ENCODE assay signal across 8 cellular contexts in the genomic region with DNA sequence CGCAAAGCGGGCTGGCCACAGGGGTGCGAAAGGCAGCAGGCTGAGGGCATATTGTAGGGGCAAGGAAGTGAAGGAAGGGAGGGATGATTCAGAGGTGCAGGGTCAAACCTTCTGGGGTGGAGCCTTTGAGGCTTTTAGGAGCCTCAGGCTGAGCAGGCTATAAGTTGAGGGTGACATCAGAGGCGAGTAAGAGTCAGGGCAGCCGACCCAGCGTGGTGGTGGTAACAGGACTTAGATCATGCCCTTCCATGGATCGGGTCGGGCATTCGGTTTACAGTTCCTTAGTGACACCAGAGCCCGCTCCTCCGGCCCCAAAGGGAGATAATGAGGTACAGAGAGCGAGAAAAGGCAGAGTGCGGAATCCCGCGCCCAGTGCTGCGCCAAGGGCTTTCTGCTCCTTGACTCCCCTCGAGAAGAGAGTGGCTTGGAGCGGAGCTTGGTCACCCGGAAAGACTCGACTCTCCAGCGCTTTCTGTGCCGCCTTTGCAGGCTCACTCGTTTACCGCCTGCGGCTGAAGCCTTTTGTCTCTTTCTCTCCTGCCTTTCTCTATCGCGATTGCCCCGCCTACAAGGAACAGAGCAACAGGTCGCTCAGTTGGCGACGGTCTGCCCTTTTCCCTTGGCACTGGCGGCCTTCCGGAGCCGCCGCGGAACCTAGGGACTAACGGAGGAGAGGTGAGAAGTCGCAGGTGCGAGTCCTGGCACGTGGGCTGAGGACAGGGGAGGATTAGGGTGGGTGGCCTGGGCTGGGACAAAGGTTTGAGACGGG. TPM values are rescaled to one million over a fixed set of nuclear protein-coding genes. Genes with fewer than 3 reads are reported as not detected.
A peak's percentile ranks its signal among the peaks of the same experiment; 100 is the strongest.
DNase-seq lines count a peak whose midpoint lies in the region; ATAC-seq and TF ChIP-seq lines count a peak whose summit lies in the region.

No MANE protein-coding gene starts in this region.

- H3K4me1 ChIP-seq in tibial nerve (peaks cover 0 to 50% (median 25%) of the 10 kb centered on the region in 4 donors), sigmoid colon (peaks cover 0 to 45% (median 38%) of the 10 kb centered on the region in 4 donors)

- peaks cover 0 to 10% (median 0%) of the 10 kb centered on the region in 3 donors for H3K36me3 ChIP-seq in tibial nerve
- H3K36me3 ChIP-seq in sigmoid colon = peaks cover 0 to 8% (median 0%) of the 10 kb centered on the region in 4 donors

- no peak for TF ChIP-seq EP300 in tibial nerve (IDR thresholded peaks at IDR 0.05)
- no peak for TF ChIP-seq EP300 in sigmoid colon (IDR thresholded peaks at IDR 0.05)

- peak; percentile 81 for ATAC-seq in activated naive CD8-positive, alpha-beta T cell treated with anti-CD3 and anti-CD28 coated beads, Interleukin-2, amount 50 U/mL, for 24 hours
- peak; percentile 16 for ATAC-seq in left colon
- no peak for ATAC-seq in GM21390 (IDR thresholded peaks at IDR 0.05; ENCODE audit: unreplicated experiment)

- H3K9me3 Mint-ChIP-seq in activated naive CD8-positive, alpha-beta T cell treated with anti-CD3 and anti-CD28 coated beads, Interleukin-2, amount 50 U/mL, for 24 hours = no peaks in the 10 kb centered on the region

- peak; percentile 54 for DNase-seq in AG08396 (ENCODE audit: low spot score)
- DNase-seq in HFF-Myc (ENCODE audit: extremely low read depth, low read depth) = no peak
- DNase-seq in activated naive CD8-positive, alpha-beta T cell treated with anti-CD3 and anti-CD28 coated beads, Interleukin-2, amount 50 U/mL, for 24 hours = peak; percentile 37
- peak in 1 of 2 donors; percentile 22 for DNase-seq in left colon
- no peak for DNase-seq in tibial nerve (ENCODE audit: low spot score in 2 of 2)
- no peak for DNase-seq in NCI-H1105 treated with DMSO at 0.1 percent for 48 hours (lab: John Stamatoyannopoulos, UW)
- no peak for DNase-seq in sigmoid colon

- H3K4me1 Mint-ChIP-seq in activated naive CD8-positive, alpha-beta T cell treated with anti-CD3 and anti-CD28 coated beads, Interleukin-2, amount 50 U/mL, for 24 hours = peaks cover 38% of the 10 kb centered on the region

- H3K9me3 ChIP-seq in tibial nerve (no peaks in the 10 kb centered on the region), sigmoid colon (no peaks in the 10 kb centered on the region)

- H3K4me3 ChIP-seq in HFF-Myc (replicated peaks; ENCODE audit: low read depth, low read length) = peak overlapping the region; percentile 36
- peak overlapping the region; percentile 5 to 43 (median 28) for H3K4me3 ChIP-seq in tibial nerve
- peak overlapping the region in 2 of 4 donors; percentile 36 to 44 for H3K4me3 ChIP-seq in sigmoid colon

- no peaks in the 10 kb centered on the region for H3K36me3 Mint-ChIP-seq in activated naive CD8-positive, alpha-beta T cell treated with anti-CD3 and anti-CD28 coated beads, Interleukin-2, amount 50 U/mL, for 24 hours (ENCODE audit: low read depth)

- peak overlapping the region; percentile 9 for H3K27ac Mint-ChIP-seq in activated naive CD8-positive, alpha-beta T cell treated with anti-CD3 and anti-CD28 coated beads, Interleukin-2, amount 50 U/mL, for 24 hours

- TF ChIP-seq CTCF in HFF-Myc (IDR thresholded peaks at IDR 0.05; ENCODE audit: low read depth, low read length, missing control alignments) = no peak
- TF ChIP-seq CTCF in tibial nerve (IDR thresholded peaks at IDR 0.05) = no peak
- TF ChIP-seq CTCF in sigmoid colon (IDR thresholded peaks at IDR 0.05) = no peak

- peaks cover 51% of the 10 kb centered on the region for H3K27me3 Mint-ChIP-seq in activated naive CD8-positive, alpha-beta T cell treated with anti-CD3 and anti-CD28 coated beads, Interleukin-2, amount 50 U/mL, for 24 hours

- H3K27ac ChIP-seq in tibial nerve (no peak overlapping the region), sigmoid colon (no peak overlapping the region)

- WGBS in tibial nerve, 2 donors = 1 to 3% methylated on average over 40 to 41 of the region's 41 CpGs
- WGBS in sigmoid colon, 2 donors = 1% methylated on average over 41 of the region's 41 CpGs

- intact Hi-C loops in left colon (cut with DNase I, micrococcal nuclease) = no loop called here
- intact Hi-C loops in sigmoid colon (cut with DNase I) = no loop called here

- TF ChIP-seq POLR2A in tibial nerve (IDR thresholded peaks at IDR 0.05) (no peak), sigmoid colon (IDR thresholded peaks at IDR 0.05) (no peak)

- H3K4me3 Mint-ChIP-seq in activated naive CD8-positive, alpha-beta T cell treated with anti-CD3 and anti-CD28 coated beads, Interleukin-2, amount 50 U/mL, for 24 hours = peak overlapping the region; percentile 77

- H3K27me3 ChIP-seq in tibial nerve (peaks cover 0 to 56% of the 10 kb centered on the region in 2 donors), sigmoid colon (peaks cover 49 to 71% (median 55%) of the 10 kb centered on the region in 3 donors)

RNA-seq across cellular contexts. Expression of gene LBX2, which starts 0.7 kb away (rescaled TPM):
- 1 to 10 TPM; 1.2 to 1.7 TPM for total RNA-seq in left colon
- 1 to 10 TPM in 2 of 4 donors, under 1 TPM in 2; 0.20 to 4.4 (median 1.6) TPM for total RNA-seq in tibial nerve
- total RNA-seq in sigmoid colon = under 1 TPM in 1 of 4 donors, not detected in 3; 0.99 TPM
- 1 to 10 TPM; 1.3 to 2.4 (median 1.8) TPM for polyA plus RNA-seq in sigmoid colon

RNA-seq across cellular contexts. Expression of gene PCGF1, which starts 8.8 kb away (rescaled TPM):
- 10 to 100 TPM; 18.4 to 20.2 TPM for total RNA-seq in left colon
- total RNA-seq in tibial nerve = 10 to 100 TPM in 3 of 4 donors, 1 to 10 TPM in 1; 9.6 to 32.0 (median 19.1) TPM
- total RNA-seq in sigmoid colon = 10 to 100 TPM in 3 of 4 donors, 1 to 10 TPM in 1; 8.9 to 22.8 (median 16.0) TPM
- 10 to 100 TPM; 12.6 to 22.8 (median 15.7) TPM for polyA plus RNA-seq in sigmoid colon

RNA-seq across cellular contexts. Expression of gene TLX2, which starts 15.6 kb away (rescaled TPM):
- total RNA-seq in left colon (under 1 TPM in 1 of 2 donors, not detected in 1; 0.56 TPM), tibial nerve (not detected), sigmoid colon (1 to 10 TPM; 1.2 to 2.5 (median 1.8) TPM)
- polyA plus RNA-seq in sigmoid colon = 1 to 10 TPM in 1 of 3 donors, not detected in 2; 1.0 TPM

RNA-seq across cellular contexts. Expression of gene TTC31, which starts 15.8 kb away (rescaled TPM):
- total RNA-seq in left colon = 10 to 100 TPM; 23.6 to 29.7 TPM
- total RNA-seq in tibial nerve = 10 to 100 TPM; 14.6 to 43.3 (median 36.4) TPM
- total RNA-seq in sigmoid colon = 10 to 100 TPM; 18.9 to 29.6 (median 24.1) TPM
- polyA plus RNA-seq in sigmoid colon = 10 to 100 TPM; 12.7 to 22.4 (median 13.8) TPM

RNA-seq across cellular contexts. Expression of gene CCDC142, which starts 15.9 kb away (rescaled TPM):
- total RNA-seq in left colon (10 to 100 TPM; 22.4 to 23.9 TPM), tibial nerve (10 to 100 TPM; 34.7 to 53.1 (median 39.4) TPM), sigmoid colon (10 to 100 TPM; 15.8 to 20.9 (median 16.8) TPM)
- 10 to 100 TPM in 1 of 3 donors, 1 to 10 TPM in 2; 1.8 to 16.8 (median 2.1) TPM for polyA plus RNA-seq in sigmoid colon

Comparison
In these comparisons a context has a peak if more than half of its experiments do, and no peak if none do; other contexts are left out.
1. DNase-seq: peak in AG08396 (single experiment) and activated naive CD8-positive, alpha-beta T cell treated with anti-CD3 and anti-CD28 coated beads, Interleukin-2, amount 50 U/mL, for 24 hours (single experiment); none in HFF-Myc (single experiment), tibial nerve (0 of 2), NCI-H1105 treated with DMSO at 0.1 percent for 48 hours (single experiment) and sigmoid colon (single experiment).